ENCODE assay signal across 8 cellular contexts in genomic region chrX:65690057-65690855, GRCh38. TPM values are rescaled to one million over a fixed set of nuclear protein-coding genes. Genes with fewer than 3 reads are reported as not detected.
DNase-seq lines count a peak whose midpoint lies in the region; ATAC-seq, FAIRE-seq and TF ChIP-seq lines count a peak whose summit lies in the region.

No MANE protein-coding gene starts in this region.

- intact Hi-C loops in Panc1 (cut with micrococcal nuclease; ENCODE audit: unreplicated experiment), result no loop called here

- no peak for FAIRE-seq in frontal cortex (lab: Jason Lieb, UNC)

- POLR2A ChIA-PET in Panc1 (lab: Charles Lee), result no interaction called here

- H3K9me3 ChIP-seq in Panc1 (ENCODE audit: control insufficient read depth, insufficient read depth, low read depth, low read length), result no peaks in the 10 kb centered on the region

- H3K36me3 ChIP-seq in Panc1 (ENCODE audit: control insufficient read depth, insufficient read depth, low read length), result no peaks in the 10 kb centered on the region

- no peak overlapping the region for H3K4me3 ChIP-seq in Panc1 (ENCODE audit: low read depth in 2 of 2, low read length in 2 of 2)

- no peak for TF ChIP-seq CTCF in Panc1 (IDR thresholded peaks at IDR 0.05)
- TF ChIP-seq CTCF in omental fat pad (IDR thresholded peaks at IDR 0.05), result no peak

- CTCF ChIA-PET in Panc1 (lab: Charles Lee), result no interaction called here

- in situ Hi-C loops in Panc1 (cut with HindIII; ENCODE audit: low pct_unique_long_range_greater_than_20kb, low sequenced_read_pairs), result no loop called here

- ATAC-seq in Panc1, result peak; percentile 62; the same call in 1 of the 2 replicates
- ATAC-seq in omental fat pad (ENCODE audit: low FRiP score), result peak; percentile 53
- no peak for ATAC-seq in GM18873 (IDR thresholded peaks at IDR 0.05; ENCODE audit: low FRiP score, unreplicated experiment)

- no peaks in the 10 kb centered on the region for H3K27me3 ChIP-seq in Panc1 (ENCODE audit: control insufficient read depth, insufficient read depth, low read length)

- H3K27ac ChIP-seq in Panc1 (ENCODE audit: low read length) (no peak overlapping the region), epithelial cell of prostate (peak overlapping the region; percentile 84)

- no peaks in the 10 kb centered on the region for H3K4me1 ChIP-seq in Panc1 (ENCODE audit: control insufficient read depth, insufficient read depth, low read length)

- BruUV-seq in Panc1 (replicated peaks; lab: Mats Ljungman, UMichigan), result no TSS peak

- DNase-seq in COLO829 (ENCODE audit: low spot score), result peak; percentile 77
- DNase-seq in Panc1 (ENCODE audit: low read depth, low spot score), result no peak
- DNase-seq in epithelial cell of prostate (ENCODE audit: low read depth, low spot score), result no peak
- no peak for DNase-seq in omental fat pad (ENCODE audit: low spot score)
- DNase-seq in NCI-H2029 (lab: John Stamatoyannopoulos, UW), result no peak
- DNase-seq in frontal cortex (ENCODE audit: low spot score in 2 of 2), result no peak
- no peak for DNase-seq in stimulated activated naive CD4-positive, alpha-beta T cell (lab: John Stamatoyannopoulos, UW)

RNA-seq across cellular contexts. Expression of gene MSN, which starts 22.8 kb away (rescaled TPM):
- total RNA-seq in Panc1 (2021; ENCODE audit: unreplicated experiment) (185 TPM), omental fat pad (100 to 1,000 TPM; 166 to 412 (median 274) TPM), frontal cortex (17.9 TPM)
- polyA plus RNA-seq in Panc1 (2012; ENCODE audit: insufficient read length), result 166 TPM
